In genomic region chr7:102542083-102542482, GRCh38 we compare ENCODE assay signal across 7 cellular contexts. TPM values are rescaled to one million over a fixed set of nuclear protein-coding genes. Genes with fewer than 3 reads are reported as not detected.
"Had no signal": no experiment of that assay in that cellular context is flagged by ENCODE, and none has a peak within 500 bp of the region (broad histone marks: within the 10 kb centered on the region; RNA-seq: fewer than 3 reads in every experiment).

No MANE protein-coding gene starts in this region.

RNA-seq across cellular contexts. Expression of gene UPK3BL2, which starts 1.4 kb away (rescaled TPM):
- total RNA-seq: RPMI7951 had no signal

RNA-seq across cellular contexts. Expression of gene SPDYE2, which starts 8.9 kb away (rescaled TPM):
- total RNA-seq: LHCN-M2, MCF 10A, NCI-H460, OCI-LY7, PC-9, RPMI7951, SK-MEL-5 had no signal
